ENCODE assay signal across 9 cellular contexts in genomic region chr19:5665781-5666513, GRCh38. TPM values are rescaled to one million over a fixed set of nuclear protein-coding genes. Genes with fewer than 3 reads are reported as not detected.
DNase-seq lines count a peak whose midpoint lies in the region; ATAC-seq, FAIRE-seq and TF ChIP-seq lines count a peak whose summit lies in the region.
"Had no signal": no experiment of that assay in that cellular context is flagged by ENCODE, and none has a peak within 500 bp of the region (broad histone marks: within the 10 kb centered on the region; RNA-seq: fewer than 3 reads in every experiment).

No MANE protein-coding gene starts in this region.

- peak; percentile 70 for FAIRE-seq in HepG2 (lab: Jason Lieb, UNC)

- TF ChIP-seq CTCF in BJ (IDR thresholded peaks at IDR 0.05; ENCODE audit: insufficient read depth, low read depth, low read length) (peak; percentile 41), HepG2 (CRISPR knock-in tag; IDR thresholded peaks at IDR 0.05) (peak; percentile 15; the same call in 1 of the 2 replicates)

- H3K4me1 ChIP-seq in HepG2 (ENCODE audit: insufficient read depth, low read length) = peaks cover 15% of the 10 kb centered on the region

- TSS peak; percentile 25 for BruUV-seq in HepG2 (replicated peaks; lab: Mats Ljungman, UMichigan)

- no peak overlapping the region for H3K9ac ChIP-seq in HepG2 (ENCODE audit: insufficient read depth, low read depth, low read length)

- H3K9me3 ChIP-seq in HepG2 (ENCODE audit: low read length) = no peaks in the 10 kb centered on the region

- H3K27ac ChIP-seq in HepG2 (ENCODE audit: extremely low read length, insufficient read depth, low read length) = no peak overlapping the region

- no peak for TF ChIP-seq RAD21 in HepG2 (CRISPR knock-in tag; IDR thresholded peaks at IDR 0.05)

- no peak for DNase-seq in BJ (ENCODE audit: low read depth)
- DNase-seq in HuH-7 (ENCODE audit: low spot score) = peak; percentile 62
- DNase-seq in astrocyte of the hippocampus (ENCODE audit: low read depth, low spot score) = peak; percentile 53
- DNase-seq in HepG2 (ENCODE audit: low spot score) = peak; percentile 69
- DNase-seq in GOT3 (lab: John Stamatoyannopoulos, UW) = no peak
- DNase-seq in ecto neural progenitor cell (ENCODE audit: low spot score) = no peak
- DNase-seq: H7 had no signal

- intact Hi-C loops in HepG2 (cut with micrococcal nuclease; ENCODE audit: unreplicated experiment) = no loop called here

- peaks cover 50% of the 10 kb centered on the region for H3K36me3 ChIP-seq in BJ (ENCODE audit: control insufficient read depth, insufficient read depth, low read length)
- H3K36me3 ChIP-seq in HepG2 (replicated peaks in 1 of 2; ENCODE audit: control insufficient read depth in 1 of 2, insufficient read depth in 2 of 2, low read length in 2 of 2) = peaks cover 57 to 78% of the 10 kb centered on the region in 2 experiments

- in situ Hi-C loops in HepG2 (cut with HindIII; ENCODE audit: extremely low pct_ligation_motif_present, low pct_unique_long_range_greater_than_20kb) = no loop called here

- TF ChIP-seq POLR2A in HepG2 (IDR thresholded peaks at IDR 0.05; ENCODE audit: insufficient read depth in 1 of 2, low read depth in 2 of 2, low read length in 2 of 2) = no peak

- 0 out of 2 replicates have a peak, but pooled peaks cover 9% of the 10 kb centered on the region for H4K20me1 ChIP-seq in HepG2 (ENCODE audit: insufficient read depth, low read length)

- ATAC-seq in HepG2 (peak; percentile 82), HG02885 (IDR thresholded peaks at IDR 0.05; ENCODE audit: poor library complexity, unreplicated experiment) (no peak), HG02981 (IDR thresholded peaks at IDR 0.05; ENCODE audit: unreplicated experiment) (no peak)

- no peaks in the 10 kb centered on the region for H3K27me3 ChIP-seq in BJ (ENCODE audit: control insufficient read depth, insufficient read depth, low read length)
- H3K27me3 ChIP-seq in HepG2 (ENCODE audit: control insufficient read depth in 1 of 2, insufficient read depth in 2 of 2, low read length in 2 of 2) = no peaks in the 10 kb centered on the region

- H2AFZ ChIP-seq in HepG2 (ENCODE audit: low read length) = no peak overlapping the region

- H3K4me2 ChIP-seq in HepG2 (ENCODE audit: low read depth, low read length) = no peak overlapping the region

- 74% methylated on average over 10 of the region's 10 CpGs for WGBS in HepG2 (ENCODE audit: low lambda C conversion rate)

- H3K79me2 ChIP-seq in HepG2 (ENCODE audit: insufficient read depth, low read length) = no peaks in the 10 kb centered on the region

- CTCF ChIA-PET in BJ (lab: Yijun Ruan, JAX) = interaction anchor here (0.7 to 1.8 kb wide), 4 partner anchors 11 to 24 kb away, joined by 3 to 9 read pairs (median 5); partner anchors contain the start of gene RPL36
- CTCF ChIA-PET in HepG2 (lab: Yijun Ruan, JAX; ENCODE audit: low intra/inter-chr PET ratio, low total read pairs) = no interaction called here

- H3K4me3 ChIP-seq in BJ (ENCODE audit: low read depth, low read length) = no peak overlapping the region
- H3K4me3 ChIP-seq in HepG2 (replicated peaks in 1 of 3; ENCODE audit: insufficient read depth in 1 of 3, low read depth in 2 of 3, low read length in 3 of 3) = no peak overlapping the region

- POLR2A ChIA-PET in BJ (lab: Charles Lee) (no interaction called here), HepG2 (lab: Yijun Ruan, JAX) (interaction anchor here (1.1 to 1.5 kb wide), 2 partner anchors 43 to 45 kb away, joined by 3 to 7 read pairs; partner anchors contain the start of genes SAFB and SAFB2)

- TF ChIP-seq EP300 in HepG2 (IDR thresholded peaks at IDR 0.05; ENCODE audit: low read depth in 2 of 2, low read length in 2 of 2) (no peak), HepG2 (CRISPR knock-in tag; IDR thresholded peaks at IDR 0.05; ENCODE audit: borderline replicate concordance) (no peak)

RNA-seq across cellular contexts. Expression of gene MICOS13, which starts 14.4 kb away (rescaled TPM):
- polyA plus RNA-seq in BJ (2011; rRNA removed) (65.2 and 67.8 TPM in 2 replicates), HepG2 (2011; rRNA removed) (28.8 and 40.0 TPM in 2 replicates)
- polyA minus RNA-seq in BJ (2011; rRNA and poly(A)+ RNA removed) = 11.5 and 19.8 TPM in 2 replicates
- 35.4 and 37.9 TPM in 2 replicates for total RNA-seq in HepG2 (2016; rRNA removed; fragmentation: Illumina TruSeq; extraction: Trizol)
- total RNA-seq in HepG2 (2016; cell fraction: cytosol; rRNA removed; fragmentation: Illumina TruSeq; extraction: Trizol; ENCODE audit: low read depth) = 20.7 and 21.7 TPM in 2 replicates
- total RNA-seq in HepG2 (2016; cell fraction: insoluble cytoplasmic fraction; rRNA removed; fragmentation: Illumina TruSeq; extraction: Trizol) = 38.9 and 39.8 TPM in 2 replicates
- 22.9 and 26.0 TPM in 2 replicates for total RNA-seq in HepG2 (2016; cell fraction: membrane; rRNA removed; fragmentation: Illumina TruSeq; extraction: Trizol)
- total RNA-seq in HepG2 (2016; cell fraction: nucleus; rRNA removed; fragmentation: Illumina TruSeq; extraction: Trizol) = 18.4 and 19.8 TPM in 2 replicates
- 16.8 and 30.9 TPM in 2 replicates for polyA plus RNA-seq in HepG2 (2011; cell fraction: cytosol; rRNA removed)
- 13.2 and 15.1 TPM in 2 replicates for polyA plus RNA-seq in HepG2 (2011; cell fraction: nucleus; rRNA removed)
- polyA plus RNA-seq in HepG2 (2012) = 13.1 and 19.3 TPM in 2 replicates
- 20.6 and 24.5 TPM in 2 replicates for polyA plus RNA-seq in HepG2 (2016; cell fraction: cytosol; fragmentation: Illumina TruSeq; extraction: Trizol; ENCODE audit: low read depth)
- polyA plus RNA-seq in HepG2 (2016; cell fraction: insoluble cytoplasmic fraction; fragmentation: Illumina TruSeq; extraction: Trizol; ENCODE audit: low read depth) = 37.7 and 43.8 TPM in 2 replicates
- 19.5 and 22.0 TPM in 2 replicates for polyA plus RNA-seq in HepG2 (2016; cell fraction: membrane; fragmentation: Illumina TruSeq; extraction: Trizol; ENCODE audit: low read depth)
- polyA plus RNA-seq in HepG2 (2016; cell fraction: nucleus; fragmentation: Illumina TruSeq; extraction: Trizol; ENCODE audit: insufficient read depth, low read depth) = 32.1 and 41.0 TPM in 2 replicates
- polyA minus RNA-seq in HepG2 (2011; rRNA and poly(A)+ RNA removed; ENCODE audit: low replicate concordance) = 14.6 and 22.6 TPM in 2 replicates
- 6.3 and 9.1 TPM in 2 replicates for polyA minus RNA-seq in HepG2 (2011; cell fraction: cytosol; rRNA and poly(A)+ RNA removed)
- polyA minus RNA-seq in HepG2 (2011; cell fraction: nucleus; rRNA and poly(A)+ RNA removed) = 6.0 and 7.5 TPM in 2 replicates

RNA-seq across cellular contexts. Expression of gene HSD11B1L, which starts 14.9 kb away (rescaled TPM):
- polyA plus RNA-seq in BJ (2011; rRNA removed) (5.3 and 5.6 TPM in 2 replicates), HepG2 (2011; rRNA removed) (3.9 and 4.6 TPM in 2 replicates)
- 0.72 and 1.2 TPM in 2 replicates for polyA minus RNA-seq in BJ (2011; rRNA and poly(A)+ RNA removed)
- total RNA-seq in HepG2 (2016; rRNA removed; fragmentation: Illumina TruSeq; extraction: Trizol) = 2.8 TPM in 2 replicates
- 2.6 and 3.3 TPM in 2 replicates for total RNA-seq in HepG2 (2016; cell fraction: cytosol; rRNA removed; fragmentation: Illumina TruSeq; extraction: Trizol; ENCODE audit: low read depth)
- total RNA-seq in HepG2 (2016; cell fraction: insoluble cytoplasmic fraction; rRNA removed; fragmentation: Illumina TruSeq; extraction: Trizol) = 1.6 and 2.1 TPM in 2 replicates
- total RNA-seq in HepG2 (2016; cell fraction: membrane; rRNA removed; fragmentation: Illumina TruSeq; extraction: Trizol) = 3.9 and 5.5 TPM in 2 replicates
- total RNA-seq in HepG2 (2016; cell fraction: nucleus; rRNA removed; fragmentation: Illumina TruSeq; extraction: Trizol) = 0.81 and 0.94 TPM in 2 replicates
- 4.2 and 6.2 TPM in 2 replicates for polyA plus RNA-seq in HepG2 (2011; cell fraction: cytosol; rRNA removed)
- 6.3 and 7.3 TPM in 2 replicates for polyA plus RNA-seq in HepG2 (2011; cell fraction: nucleus; rRNA removed)
- polyA plus RNA-seq in HepG2 (2012) = 1.9 and 3.0 TPM in 2 replicates
- polyA plus RNA-seq in HepG2 (2016; cell fraction: cytosol; fragmentation: Illumina TruSeq; extraction: Trizol; ENCODE audit: low read depth) = 3.6 and 4.2 TPM in 2 replicates
- polyA plus RNA-seq in HepG2 (2016; cell fraction: insoluble cytoplasmic fraction; fragmentation: Illumina TruSeq; extraction: Trizol; ENCODE audit: low read depth) = 2.5 and 3.3 TPM in 2 replicates
- polyA plus RNA-seq in HepG2 (2016; cell fraction: membrane; fragmentation: Illumina TruSeq; extraction: Trizol; ENCODE audit: low read depth) = 3.3 and 3.5 TPM in 2 replicates
- 3.3 and 3.4 TPM in 2 replicates for polyA plus RNA-seq in HepG2 (2016; cell fraction: nucleus; fragmentation: Illumina TruSeq; extraction: Trizol; ENCODE audit: insufficient read depth, low read depth)
- 0.21 and 1.8 TPM in 2 replicates for polyA minus RNA-seq in HepG2 (2011; rRNA and poly(A)+ RNA removed; ENCODE audit: low replicate concordance)
- polyA minus RNA-seq in HepG2 (2011; cell fraction: cytosol; rRNA and poly(A)+ RNA removed) = 1.1 and 3.1 TPM in 2 replicates
- polyA minus RNA-seq in HepG2 (2011; cell fraction: nucleus; rRNA and poly(A)+ RNA removed) = 0.52 and 1.1 TPM in 2 replicates

RNA-seq across cellular contexts. Expression of gene RPL36, which starts 24.1 kb away (rescaled TPM):
- polyA plus RNA-seq in BJ (2011; rRNA removed) (824 and 912 TPM in 2 replicates), HepG2 (2011; rRNA removed) (740 and 962 TPM in 2 replicates)
- polyA minus RNA-seq in BJ (2011; rRNA and poly(A)+ RNA removed) = 265 and 384 TPM in 2 replicates
- total RNA-seq in HepG2 (2016; rRNA removed; fragmentation: Illumina TruSeq; extraction: Trizol) = 706 and 763 TPM in 2 replicates
- total RNA-seq in HepG2 (2016; cell fraction: cytosol; rRNA removed; fragmentation: Illumina TruSeq; extraction: Trizol; ENCODE audit: low read depth) = 1,266 and 1,322 TPM in 2 replicates
- 739 and 797 TPM in 2 replicates for total RNA-seq in HepG2 (2016; cell fraction: insoluble cytoplasmic fraction; rRNA removed; fragmentation: Illumina TruSeq; extraction: Trizol)
- 1,622 and 1,758 TPM in 2 replicates for total RNA-seq in HepG2 (2016; cell fraction: membrane; rRNA removed; fragmentation: Illumina TruSeq; extraction: Trizol)
- total RNA-seq in HepG2 (2016; cell fraction: nucleus; rRNA removed; fragmentation: Illumina TruSeq; extraction: Trizol) = 259 and 275 TPM in 2 replicates
- polyA plus RNA-seq in HepG2 (2011; cell fraction: cytosol; rRNA removed) = 548 and 718 TPM in 2 replicates
- polyA plus RNA-seq in HepG2 (2011; cell fraction: nucleus; rRNA removed) = 184 and 190 TPM in 2 replicates
- 1,022 and 1,044 TPM in 2 replicates for polyA plus RNA-seq in HepG2 (2012)
- polyA plus RNA-seq in HepG2 (2016; cell fraction: cytosol; fragmentation: Illumina TruSeq; extraction: Trizol; ENCODE audit: low read depth) = 1,678 and 1,761 TPM in 2 replicates
- 756 and 780 TPM in 2 replicates for polyA plus RNA-seq in HepG2 (2016; cell fraction: insoluble cytoplasmic fraction; fragmentation: Illumina TruSeq; extraction: Trizol; ENCODE audit: low read depth)
- 1,750 and 1,946 TPM in 2 replicates for polyA plus RNA-seq in HepG2 (2016; cell fraction: membrane; fragmentation: Illumina TruSeq; extraction: Trizol; ENCODE audit: low read depth)
- polyA plus RNA-seq in HepG2 (2016; cell fraction: nucleus; fragmentation: Illumina TruSeq; extraction: Trizol; ENCODE audit: insufficient read depth, low read depth) = 539 and 605 TPM in 2 replicates
- 163 and 316 TPM in 2 replicates for polyA minus RNA-seq in HepG2 (2011; rRNA and poly(A)+ RNA removed; ENCODE audit: low replicate concordance)
- polyA minus RNA-seq in HepG2 (2011; cell fraction: cytosol; rRNA and poly(A)+ RNA removed) = 334 and 359 TPM in 2 replicates
- 64.5 and 86.4 TPM in 2 replicates for polyA minus RNA-seq in HepG2 (2011; cell fraction: nucleus; rRNA and poly(A)+ RNA removed)

RNA-seq across cellular contexts. Expression of gene SAFB, which starts 43.1 kb away (rescaled TPM):
- polyA plus RNA-seq in BJ (2011; rRNA removed) (20.8 and 22.3 TPM in 2 replicates), HepG2 (2011; rRNA removed) (21.0 and 27.2 TPM in 2 replicates)
- 9.8 and 14.0 TPM in 2 replicates for polyA minus RNA-seq in BJ (2011; rRNA and poly(A)+ RNA removed)
- 28.4 and 43.4 TPM in 2 replicates for total RNA-seq in HepG2 (2016; rRNA removed; fragmentation: Illumina TruSeq; extraction: Trizol)
- total RNA-seq in HepG2 (2016; cell fraction: cytosol; rRNA removed; fragmentation: Illumina TruSeq; extraction: Trizol; ENCODE audit: low read depth) = 14.7 and 17.5 TPM in 2 replicates
- total RNA-seq in HepG2 (2016; cell fraction: insoluble cytoplasmic fraction; rRNA removed; fragmentation: Illumina TruSeq; extraction: Trizol) = 31.2 and 39.6 TPM in 2 replicates
- 15.8 and 15.9 TPM in 2 replicates for total RNA-seq in HepG2 (2016; cell fraction: membrane; rRNA removed; fragmentation: Illumina TruSeq; extraction: Trizol)
- 52.0 and 55.7 TPM in 2 replicates for total RNA-seq in HepG2 (2016; cell fraction: nucleus; rRNA removed; fragmentation: Illumina TruSeq; extraction: Trizol)
- polyA plus RNA-seq in HepG2 (2011; cell fraction: cytosol; rRNA removed) = 25.0 and 48.1 TPM in 2 replicates
- 153 and 157 TPM in 2 replicates for polyA plus RNA-seq in HepG2 (2011; cell fraction: nucleus; rRNA removed)
- polyA plus RNA-seq in HepG2 (2012) = 55.4 and 72.9 TPM in 2 replicates
- polyA plus RNA-seq in HepG2 (2016; cell fraction: cytosol; fragmentation: Illumina TruSeq; extraction: Trizol; ENCODE audit: low read depth) = 3.6 and 3.8 TPM in 2 replicates
- polyA plus RNA-seq in HepG2 (2016; cell fraction: insoluble cytoplasmic fraction; fragmentation: Illumina TruSeq; extraction: Trizol; ENCODE audit: low read depth) = 67.5 and 86.2 TPM in 2 replicates
- 6.0 and 7.3 TPM in 2 replicates for polyA plus RNA-seq in HepG2 (2016; cell fraction: membrane; fragmentation: Illumina TruSeq; extraction: Trizol; ENCODE audit: low read depth)
- polyA plus RNA-seq in HepG2 (2016; cell fraction: nucleus; fragmentation: Illumina TruSeq; extraction: Trizol; ENCODE audit: insufficient read depth, low read depth) = 107 and 108 TPM in 2 replicates
- 19.3 and 26.4 TPM in 2 replicates for polyA minus RNA-seq in HepG2 (2011; rRNA and poly(A)+ RNA removed; ENCODE audit: low replicate concordance)
- 31.4 and 31.7 TPM in 2 replicates for polyA minus RNA-seq in HepG2 (2011; cell fraction: cytosol; rRNA and poly(A)+ RNA removed)
- polyA minus RNA-seq in HepG2 (2011; cell fraction: nucleus; rRNA and poly(A)+ RNA removed) = 66.7 and 69.6 TPM in 2 replicates

RNA-seq across cellular contexts. Expression of gene SAFB2, which starts 43.4 kb away (rescaled TPM):
- polyA plus RNA-seq in BJ (2011; rRNA removed) (13.3 and 15.3 TPM in 2 replicates), HepG2 (2011; rRNA removed) (11.2 and 16.8 TPM in 2 replicates)
- polyA minus RNA-seq in BJ (2011; rRNA and poly(A)+ RNA removed) = 17.8 and 20.5 TPM in 2 replicates
- 22.9 and 31.5 TPM in 2 replicates for total RNA-seq in HepG2 (2016; rRNA removed; fragmentation: Illumina TruSeq; extraction: Trizol)
- total RNA-seq in HepG2 (2016; cell fraction: cytosol; rRNA removed; fragmentation: Illumina TruSeq; extraction: Trizol; ENCODE audit: low read depth) = 28.6 and 30.0 TPM in 2 replicates
- total RNA-seq in HepG2 (2016; cell fraction: insoluble cytoplasmic fraction; rRNA removed; fragmentation: Illumina TruSeq; extraction: Trizol) = 16.7 and 28.5 TPM in 2 replicates
- total RNA-seq in HepG2 (2016; cell fraction: membrane; rRNA removed; fragmentation: Illumina TruSeq; extraction: Trizol) = 18.7 and 21.5 TPM in 2 replicates
- 38.9 and 43.4 TPM in 2 replicates for total RNA-seq in HepG2 (2016; cell fraction: nucleus; rRNA removed; fragmentation: Illumina TruSeq; extraction: Trizol)
- 4.4 and 7.8 TPM in 2 replicates for polyA plus RNA-seq in HepG2 (2011; cell fraction: cytosol; rRNA removed)
- 123 and 130 TPM in 2 replicates for polyA plus RNA-seq in HepG2 (2011; cell fraction: nucleus; rRNA removed)
- polyA plus RNA-seq in HepG2 (2012) = 34.2 and 41.5 TPM in 2 replicates
- 7.4 and 9.0 TPM in 2 replicates for polyA plus RNA-seq in HepG2 (2016; cell fraction: cytosol; fragmentation: Illumina TruSeq; extraction: Trizol; ENCODE audit: low read depth)
- polyA plus RNA-seq in HepG2 (2016; cell fraction: insoluble cytoplasmic fraction; fragmentation: Illumina TruSeq; extraction: Trizol; ENCODE audit: low read depth) = 37.3 and 38.4 TPM in 2 replicates
- polyA plus RNA-seq in HepG2 (2016; cell fraction: membrane; fragmentation: Illumina TruSeq; extraction: Trizol; ENCODE audit: low read depth) = 8.7 and 10.4 TPM in 2 replicates
- polyA plus RNA-seq in HepG2 (2016; cell fraction: nucleus; fragmentation: Illumina TruSeq; extraction: Trizol; ENCODE audit: insufficient read depth, low read depth) = 110 and 111 TPM in 2 replicates
- 14.4 and 17.7 TPM in 2 replicates for polyA minus RNA-seq in HepG2 (2011; rRNA and poly(A)+ RNA removed; ENCODE audit: low replicate concordance)
- polyA minus RNA-seq in HepG2 (2011; cell fraction: cytosol; rRNA and poly(A)+ RNA removed) = 7.1 and 9.7 TPM in 2 replicates
- 82.5 and 91.5 TPM in 2 replicates for polyA minus RNA-seq in HepG2 (2011; cell fraction: nucleus; rRNA and poly(A)+ RNA removed)

Comparison
In these comparisons a context has a peak if more than half of its experiments do, and no peak if none do; other contexts are left out.
1. DNase-seq: peak in HuH-7 (single experiment), astrocyte of the hippocampus (single experiment) and HepG2 (single experiment); none in BJ (single experiment), GOT3 (single experiment) and ecto neural progenitor cell (single experiment).